Comparison of ENCODE assay signal across 1 cellular context in the genomic region with DNA sequence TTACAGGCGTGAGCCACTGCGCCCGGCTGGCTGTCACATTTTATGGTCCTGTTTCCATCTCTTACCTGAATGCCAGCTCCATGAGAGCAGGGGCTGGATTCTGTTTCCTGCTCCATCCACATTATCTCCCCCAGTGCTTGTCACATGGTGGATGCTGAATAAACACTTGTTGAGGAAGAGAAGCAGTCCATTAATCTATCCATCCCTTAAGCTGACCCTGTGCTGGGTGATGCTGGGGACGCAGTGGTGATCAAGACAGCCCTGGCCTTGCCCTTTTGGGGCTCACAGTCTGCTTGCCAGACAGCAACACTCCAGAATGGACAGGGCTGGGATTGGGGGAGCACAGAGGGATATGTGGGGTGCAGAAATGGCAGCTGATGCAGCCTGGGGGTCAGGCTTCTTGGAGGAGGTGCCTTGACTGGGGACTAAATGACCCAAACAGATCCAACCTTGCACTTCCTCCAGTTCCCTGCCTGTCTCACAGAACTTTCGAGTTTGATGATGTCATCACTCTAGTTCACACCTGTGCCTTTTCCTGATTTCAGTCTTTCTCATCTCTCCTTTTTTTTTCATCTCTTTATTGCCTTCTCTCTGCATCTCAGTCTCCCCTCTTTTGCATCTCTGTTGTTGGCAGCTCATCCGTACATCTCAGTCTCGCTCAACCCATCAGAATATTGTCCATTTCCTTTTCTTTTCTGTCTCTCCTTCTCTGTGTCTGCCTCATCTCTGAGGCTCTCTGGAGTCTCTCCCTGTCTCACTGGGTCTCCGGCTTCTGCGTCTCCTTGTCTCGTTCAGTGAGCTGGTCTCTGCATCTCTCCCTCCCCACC.
A peak's percentile ranks its signal among the peaks of the same experiment; 100 is the strongest.
TF ChIP-seq lines count a peak whose summit lies in the region.

No MANE protein-coding gene starts in this region.

TF ChIP-seq in HepG2, 621 proteins besides CTCF, POLR2A, EP300 and RAD21:
- TF ChIP-seq MATR3 (CRISPR knock-in tag; IDR thresholded peaks at IDR 0.05) (no peak), FOXA3 (CRISPR knock-in tag; IDR thresholded peaks at IDR 0.05) (peak; percentile 10; the same call in 1 of the 2 replicates), FOXA1 (IDR thresholded peaks at IDR 0.05) (no peak), FOXA1 (CRISPR knock-in tag; IDR thresholded peaks at IDR 0.05) (0 out of 2 replicates have a peak, but pooled peaks have one; percentile 28), PCBP2 (optimal IDR thresholded peaks at IDR 0.05; ENCODE audit: low read depth, low read length, poor library complexity, severe bottlenecking) (no peak), HOXA9 (CRISPR knock-in tag; IDR thresholded peaks at IDR 0.05; ENCODE audit: borderline replicate concordance) (0 out of 2 replicates have a peak, but pooled peaks have one; percentile 12), ARNT (IDR thresholded peaks at IDR 0.05) (0 out of 2 replicates have a peak, but pooled peaks have one; percentile 51), ZNF441 (CRISPR knock-in tag; IDR thresholded peaks at IDR 0.05; ENCODE audit: borderline replicate concordance) (0 out of 2 replicates have a peak, but pooled peaks have one; percentile 24), SALL1 (CRISPR knock-in tag; IDR thresholded peaks at IDR 0.05) (peak; percentile 9; the same call in 1 of the 2 replicates), CREB1 (IDR thresholded peaks at IDR 0.05) (peak; percentile 83), CREB1 (CRISPR knock-in tag; IDR thresholded peaks at IDR 0.05) (no peak), ATF7 (IDR thresholded peaks at IDR 0.05) (peak; percentile 99), ATF7 (CRISPR knock-in tag; IDR thresholded peaks at IDR 0.05) (no peak), ZNF430 (CRISPR knock-in tag; IDR thresholded peaks at IDR 0.05) (no peak), ZNF292 (CRISPR knock-in tag; IDR thresholded peaks at IDR 0.05; ENCODE audit: borderline replicate concordance, low read depth) (0 out of 2 replicates have a peak, but pooled peaks have one; percentile 25), ZNF510 (CRISPR knock-in tag; IDR thresholded peaks at IDR 0.05; ENCODE audit: low read depth) (0 out of 2 replicates have a peak, but pooled peaks have one; percentile 8), PRPF4 (IDR thresholded peaks at IDR 0.05; ENCODE audit: low read depth, low read length, poor library complexity, severe bottlenecking) (no peak), NR2F6 (IDR thresholded peaks at IDR 0.05) (no peak), NR2F6 (CRISPR knock-in tag; IDR thresholded peaks at IDR 0.05) (0 out of 2 replicates have a peak, but pooled peaks have one; percentile 7), ZNF235 (CRISPR knock-in tag; IDR thresholded peaks at IDR 0.05; ENCODE audit: borderline replicate concordance) (peak; percentile 52; the same call in 1 of the 2 replicates)
- TF ChIP-seq, protein P1, sequence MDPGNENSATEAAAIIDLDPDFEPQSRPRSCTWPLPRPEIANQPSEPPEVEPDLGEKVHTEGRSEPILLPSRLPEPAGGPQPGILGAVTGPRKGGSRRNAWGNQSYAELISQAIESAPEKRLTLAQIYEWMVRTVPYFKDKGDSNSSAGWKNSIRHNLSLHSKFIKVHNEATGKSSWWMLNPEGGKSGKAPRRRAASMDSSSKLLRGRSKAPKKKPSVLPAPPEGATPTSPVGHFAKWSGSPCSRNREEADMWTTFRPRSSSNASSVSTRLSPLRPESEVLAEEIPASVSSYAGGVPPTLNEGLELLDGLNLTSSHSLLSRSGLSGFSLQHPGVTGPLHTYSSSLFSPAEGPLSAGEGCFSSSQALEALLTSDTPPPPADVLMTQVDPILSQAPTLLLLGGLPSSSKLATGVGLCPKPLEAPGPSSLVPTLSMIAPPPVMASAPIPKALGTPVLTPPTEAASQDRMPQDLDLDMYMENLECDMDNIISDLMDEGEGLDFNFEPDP (CRISPR knock-in tag; conservative IDR thresholded peaks at IDR 0.05) = 0 out of 2 replicates have a peak, but pooled peaks have one; percentile 45
- TF ChIP-seq, protein P2, sequence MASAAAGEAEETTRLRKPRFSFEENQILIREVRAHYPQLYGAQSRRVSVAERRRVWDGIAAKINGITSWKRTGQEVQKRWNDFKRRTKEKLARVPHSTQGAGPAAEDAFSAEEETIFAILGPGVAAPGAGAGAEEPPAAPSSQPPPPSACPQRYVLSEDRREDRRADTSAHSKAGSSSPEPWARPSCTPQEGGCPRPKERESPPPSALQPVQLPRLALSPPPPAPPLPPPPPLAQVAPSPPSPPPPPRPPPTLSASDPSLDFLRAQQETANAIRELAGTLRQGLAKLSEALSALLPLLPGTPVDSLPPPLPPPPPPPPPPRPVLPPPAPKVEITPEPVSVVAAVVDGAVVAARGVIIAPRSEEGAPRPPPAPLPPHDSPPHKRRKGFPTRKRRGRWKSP (CRISPR knock-in tag; IDR thresholded peaks at IDR 0.05) = 0 out of 2 replicates have a peak, but pooled peaks have one; percentile 20
- TF ChIP-seq, protein P3, sequence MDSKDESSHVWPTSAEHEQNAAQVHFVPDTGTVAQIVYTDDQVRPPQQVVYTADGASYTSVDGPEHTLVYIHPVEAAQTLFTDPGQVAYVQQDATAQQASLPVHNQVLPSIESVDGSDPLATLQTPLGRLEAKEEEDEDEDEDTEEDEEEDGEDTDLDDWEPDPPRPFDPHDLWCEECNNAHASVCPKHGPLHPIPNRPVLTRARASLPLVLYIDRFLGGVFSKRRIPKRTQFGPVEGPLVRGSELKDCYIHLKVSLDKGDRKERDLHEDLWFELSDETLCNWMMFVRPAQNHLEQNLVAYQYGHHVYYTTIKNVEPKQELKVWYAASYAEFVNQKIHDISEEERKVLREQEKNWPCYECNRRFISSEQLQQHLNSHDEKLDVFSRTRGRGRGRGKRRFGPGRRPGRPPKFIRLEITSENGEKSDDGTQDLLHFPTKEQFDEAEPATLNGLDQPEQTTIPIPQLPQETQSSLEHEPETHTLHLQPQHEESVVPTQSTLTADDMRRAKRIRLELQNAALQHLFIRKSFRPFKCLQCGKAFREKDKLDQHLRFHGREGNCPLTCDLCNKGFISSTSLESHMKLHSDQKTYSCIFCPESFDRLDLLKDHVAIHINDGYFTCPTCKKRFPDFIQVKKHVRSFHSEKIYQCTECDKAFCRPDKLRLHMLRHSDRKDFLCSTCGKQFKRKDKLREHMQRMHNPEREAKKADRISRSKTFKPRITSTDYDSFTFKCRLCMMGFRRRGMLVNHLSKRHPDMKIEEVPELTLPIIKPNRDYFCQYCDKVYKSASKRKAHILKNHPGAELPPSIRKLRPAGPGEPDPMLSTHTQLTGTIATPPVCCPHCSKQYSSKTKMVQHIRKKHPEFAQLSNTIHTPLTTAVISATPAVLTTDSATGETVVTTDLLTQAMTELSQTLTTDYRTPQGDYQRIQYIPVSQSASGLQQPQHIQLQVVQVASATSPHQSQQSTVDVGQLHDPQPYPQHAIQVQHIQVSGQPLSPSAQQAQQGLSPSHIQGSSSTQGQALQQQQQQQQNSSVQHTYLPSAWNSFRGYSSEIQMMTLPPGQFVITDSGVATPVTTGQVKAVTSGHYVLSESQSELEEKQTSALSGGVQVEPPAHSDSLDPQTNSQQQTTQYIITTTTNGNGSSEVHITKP (CRISPR knock-in tag; IDR thresholded peaks at IDR 0.05; ENCODE audit: low read depth) = peak; percentile 74
- TF ChIP-seq, protein P4, sequence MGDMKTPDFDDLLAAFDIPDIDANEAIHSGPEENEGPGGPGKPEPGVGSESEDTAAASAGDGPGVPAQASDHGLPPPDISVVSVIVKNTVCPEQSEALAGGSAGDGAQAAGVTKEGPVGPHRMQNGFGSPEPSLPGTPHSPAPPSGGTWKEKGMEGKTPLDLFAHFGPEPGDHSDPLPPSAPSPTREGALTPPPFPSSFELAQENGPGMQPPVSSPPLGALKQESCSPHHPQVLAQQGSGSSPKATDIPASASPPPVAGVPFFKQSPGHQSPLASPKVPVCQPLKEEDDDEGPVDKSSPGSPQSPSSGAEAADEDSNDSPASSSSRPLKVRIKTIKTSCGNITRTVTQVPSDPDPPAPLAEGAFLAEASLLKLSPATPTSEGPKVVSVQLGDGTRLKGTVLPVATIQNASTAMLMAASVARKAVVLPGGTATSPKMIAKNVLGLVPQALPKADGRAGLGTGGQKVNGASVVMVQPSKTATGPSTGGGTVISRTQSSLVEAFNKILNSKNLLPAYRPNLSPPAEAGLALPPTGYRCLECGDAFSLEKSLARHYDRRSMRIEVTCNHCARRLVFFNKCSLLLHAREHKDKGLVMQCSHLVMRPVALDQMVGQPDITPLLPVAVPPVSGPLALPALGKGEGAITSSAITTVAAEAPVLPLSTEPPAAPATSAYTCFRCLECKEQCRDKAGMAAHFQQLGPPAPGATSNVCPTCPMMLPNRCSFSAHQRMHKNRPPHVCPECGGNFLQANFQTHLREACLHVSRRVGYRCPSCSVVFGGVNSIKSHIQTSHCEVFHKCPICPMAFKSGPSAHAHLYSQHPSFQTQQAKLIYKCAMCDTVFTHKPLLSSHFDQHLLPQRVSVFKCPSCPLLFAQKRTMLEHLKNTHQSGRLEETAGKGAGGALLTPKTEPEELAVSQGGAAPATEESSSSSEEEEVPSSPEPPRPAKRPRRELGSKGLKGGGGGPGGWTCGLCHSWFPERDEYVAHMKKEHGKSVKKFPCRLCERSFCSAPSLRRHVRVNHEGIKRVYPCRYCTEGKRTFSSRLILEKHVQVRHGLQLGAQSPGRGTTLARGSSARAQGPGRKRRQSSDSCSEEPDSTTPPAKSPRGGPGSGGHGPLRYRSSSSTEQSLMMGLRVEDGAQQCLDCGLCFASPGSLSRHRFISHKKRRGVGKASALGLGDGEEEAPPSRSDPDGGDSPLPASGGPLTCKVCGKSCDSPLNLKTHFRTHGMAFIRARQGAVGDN (CRISPR knock-in tag; IDR thresholded peaks at IDR 0.05) = peak; percentile 54
